ENCODE assay signal across 1 cellular context in the genomic region with DNA sequence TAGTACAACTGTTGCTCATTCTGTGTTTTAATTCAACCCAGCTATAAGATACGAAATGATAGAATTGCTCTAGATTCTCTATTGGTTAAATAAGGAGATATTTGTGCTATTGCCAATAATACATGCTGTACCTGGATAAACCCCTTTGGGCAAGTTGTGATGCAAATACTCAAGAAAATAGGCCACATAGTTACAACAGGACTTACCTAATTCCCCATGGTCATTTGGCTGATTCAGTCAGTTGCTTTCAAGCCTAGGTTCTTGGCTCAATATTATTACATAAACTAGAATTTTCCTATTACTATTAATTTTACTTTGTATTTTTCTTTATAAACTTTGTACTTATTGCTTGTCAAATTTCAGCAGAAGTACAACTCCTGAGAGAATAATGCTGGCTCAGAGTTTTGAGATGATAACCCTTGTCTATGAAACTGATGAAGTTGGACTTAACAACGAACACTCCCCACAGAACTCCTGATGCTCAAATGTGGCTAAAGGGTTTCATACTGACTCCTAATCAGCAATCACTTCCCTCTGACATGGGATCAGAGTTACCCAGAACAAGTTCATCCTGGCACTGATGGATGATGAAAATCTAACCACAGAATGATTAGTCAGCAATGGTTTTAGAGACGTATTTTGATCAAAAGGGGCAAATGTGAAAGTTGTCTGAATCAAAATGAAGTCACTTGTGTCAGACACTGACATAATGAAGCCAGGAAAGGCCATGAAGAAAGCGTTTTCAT.
TF ChIP-seq lines count a peak whose summit lies in the region.

No MANE protein-coding gene starts in this region.

TF ChIP-seq in SK-N-SH, 30 proteins besides CTCF, POLR2A, EP300 and RAD21 (continued from another document):
- TF ChIP-seq, protein P1, sequence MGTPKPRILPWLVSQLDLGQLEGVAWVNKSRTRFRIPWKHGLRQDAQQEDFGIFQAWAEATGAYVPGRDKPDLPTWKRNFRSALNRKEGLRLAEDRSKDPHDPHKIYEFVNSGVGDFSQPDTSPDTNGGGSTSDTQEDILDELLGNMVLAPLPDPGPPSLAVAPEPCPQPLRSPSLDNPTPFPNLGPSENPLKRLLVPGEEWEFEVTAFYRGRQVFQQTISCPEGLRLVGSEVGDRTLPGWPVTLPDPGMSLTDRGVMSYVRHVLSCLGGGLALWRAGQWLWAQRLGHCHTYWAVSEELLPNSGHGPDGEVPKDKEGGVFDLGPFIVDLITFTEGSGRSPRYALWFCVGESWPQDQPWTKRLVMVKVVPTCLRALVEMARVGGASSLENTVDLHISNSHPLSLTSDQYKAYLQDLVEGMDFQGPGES (IDR thresholded peaks at IDR 0.05; ENCODE audit: low read depth, low read length) = no peak
